ENCODE assay signal across 28 cellular contexts in genomic region chr5:134250949-134251348, GRCh38.
"Had no signal": no experiment of that assay in that cellular context is flagged by ENCODE, and none has a peak within 500 bp of the region (broad histone marks: within the 10 kb centered on the region; RNA-seq: fewer than 3 reads in every experiment).

No MANE protein-coding gene starts in this region.

- DNase-seq: hippocampal formation; immature natural killer cell; kidney; left colon; left lung; natural killer cell; nephron progenitor cell; occipital lobe; ovary; posterior cingulate gyrus; retina; right cardiac atrium; sigmoid colon; small intestine; spleen; stimulated activated CD4-positive, alpha-beta T cell treated with anti-CD3 and anti-CD28 coated beads, Interleukin-4, amount 100 ng/mL, for 24 hours; stimulated activated naive CD4-positive, alpha-beta T cell; tibial artery; trophoblast cell; uterus had no signal

- H3K4me2 ChIP-seq: neural progenitor cell had no signal

- H3K36me3 ChIP-seq: left lung, neural progenitor cell, neutrophil, ovary, prostate gland, sigmoid colon, spleen, suprapubic skin, thoracic aorta, tibial artery, uterus had no signal

- H3K4me1 ChIP-seq: prostate gland, sigmoid colon, tibial artery had no signal

- H3K27ac Mint-ChIP-seq: immature natural killer cell; natural killer cell; nephron progenitor cell; neural progenitor cell; stimulated activated effector memory CD8-positive, alpha-beta T cell treated with anti-CD3 and anti-CD28 coated beads, Interleukin-12 subunit alpha, Interleukin-12 subunit beta, amount 100 ng/mL, for 72 hours; stimulated activated naive CD8-positive, alpha-beta T cell treated with anti-CD3 and anti-CD28 coated beads, Interleukin-15, Interleukin-2, amounts not matched to agents 100 ng/mL and 50 ng/mL, for 24 hours had no signal

- H3K4me1 Mint-ChIP-seq: immature natural killer cell; natural killer cell; stimulated activated effector memory CD8-positive, alpha-beta T cell treated with anti-CD3 and anti-CD28 coated beads, Interleukin-12 subunit alpha, Interleukin-12 subunit beta, amount 100 ng/mL, for 72 hours had no signal

- H3K4me3 ChIP-seq: left lung, lung, neural progenitor cell, ovary, prostate gland, sigmoid colon, spleen, suprapubic skin, thoracic aorta, tibial artery, uterus had no signal

- H3K36me3 Mint-ChIP-seq: immature natural killer cell; natural killer cell; neural progenitor cell; stimulated activated effector memory CD8-positive, alpha-beta T cell treated with anti-CD3 and anti-CD28 coated beads, Interleukin-12 subunit alpha, Interleukin-12 subunit beta, amount 100 ng/mL, for 72 hours had no signal

- H2AFZ ChIP-seq: neural progenitor cell had no signal

- H3K9me3 Mint-ChIP-seq: immature natural killer cell; natural killer cell; nephron progenitor cell; neural progenitor cell; stimulated activated effector memory CD8-positive, alpha-beta T cell treated with anti-CD3 and anti-CD28 coated beads, Interleukin-12 subunit alpha, Interleukin-12 subunit beta, amount 100 ng/mL, for 72 hours; stimulated activated naive CD8-positive, alpha-beta T cell treated with anti-CD3 and anti-CD28 coated beads, Interleukin-15, Interleukin-2, amounts not matched to agents 100 ng/mL and 50 ng/mL, for 24 hours had no signal

- H3K4me3 Mint-ChIP-seq: immature natural killer cell; natural killer cell; nephron progenitor cell; neural progenitor cell; stimulated activated effector memory CD8-positive, alpha-beta T cell treated with anti-CD3 and anti-CD28 coated beads, Interleukin-12 subunit alpha, Interleukin-12 subunit beta, amount 100 ng/mL, for 72 hours; stimulated activated naive CD8-positive, alpha-beta T cell treated with anti-CD3 and anti-CD28 coated beads, Interleukin-15, Interleukin-2, amounts not matched to agents 100 ng/mL and 50 ng/mL, for 24 hours had no signal

- H3K9me3 ChIP-seq: left lung, neutrophil, ovary, prostate gland, sigmoid colon, spleen, suprapubic skin, thoracic aorta, tibial artery, uterus had no signal

- H3K27me3 ChIP-seq: left lung, neural progenitor cell, neutrophil, ovary, sigmoid colon, spleen, suprapubic skin, tibial artery, uterus had no signal

- H3K9ac ChIP-seq: neural progenitor cell had no signal

- ATAC-seq: left colon; left lung; natural killer cell; right cardiac atrium; stimulated activated effector memory CD8-positive, alpha-beta T cell treated with anti-CD3 and anti-CD28 coated beads, Interleukin-12 subunit alpha, Interleukin-12 subunit beta, amount 100 ng/mL, for 72 hours had no signal

- H3K27ac ChIP-seq: left lung, neural progenitor cell, neutrophil, ovary, prostate gland, sigmoid colon, spleen, suprapubic skin, thoracic aorta, tibial artery, uterus had no signal
